ENCODE assay signal across 11 cellular contexts in genomic region chr5:42840279-42840678, GRCh38. TPM values are rescaled to one million over a fixed set of nuclear protein-coding genes. Genes with fewer than 3 reads are reported as not detected.
DNase-seq lines count a peak whose midpoint lies in the region; ATAC-seq, FAIRE-seq and TF ChIP-seq lines count a peak whose summit lies in the region.
"Had no signal": no experiment of that assay in that cellular context is flagged by ENCODE, and none has a peak within 500 bp of the region (broad histone marks: within the 10 kb centered on the region; RNA-seq: fewer than 3 reads in every experiment).

No MANE protein-coding gene starts in this region.

- FAIRE-seq in HTR-8/SVneo (lab: Jason Lieb, UNC) = peak; percentile 4

- ATAC-seq in body of pancreas (peak; percentile 47), GM21717 (IDR thresholded peaks at IDR 0.05; ENCODE audit: unreplicated experiment) (no peak)

- H3K36me3 ChIP-seq in body of pancreas (replicated peaks in 1 of 2; ENCODE audit: insufficient read depth in 1 of 2, low read depth in 2 of 2) = no peaks in the 10 kb centered on the region
- H3K36me3 ChIP-seq: Peyer's patch had no signal

- DNase-seq in HTR-8/SVneo (ENCODE audit: insufficient read length, low spot score) (peak; percentile 38), body of pancreas (peak; percentile 21 to 67 (median 36)), kidney tubule cell (ENCODE audit: low spot score) (peak; percentile 3), superior temporal gyrus (ENCODE audit: extremely low spot score) (peak; percentile 42), NCI-H187 (lab: John Stamatoyannopoulos, UW) (no peak), NCI-H510A (lab: John Stamatoyannopoulos, UW) (no peak), NCI-H748 treated with DMSO at 0.1 percent for 48 hours (lab: John Stamatoyannopoulos, UW) (no peak)
- DNase-seq: activated effector memory CD4-positive, alpha-beta T cell treated with Interleukin-2 at 50 U/mL for 16 hours; stimulated activated naive CD4-positive, alpha-beta T cell treated with Interleukin-2 at 50 U/mL for 16 hours had no signal

- TF ChIP-seq CTCF in body of pancreas (IDR thresholded peaks at IDR 0.05) = no peak

- intact Hi-C loops in body of pancreas (cut with DNase I) = no loop called here

- H3K27me3 ChIP-seq in body of pancreas = no peaks in the 10 kb centered on the region
- H3K27me3 ChIP-seq: Peyer's patch had no signal

- H3K27ac ChIP-seq in body of pancreas = peak overlapping the region in 1 of 4 donors; percentile 50

- H3K9me3 ChIP-seq in body of pancreas = no peaks in the 10 kb centered on the region
- H3K9me3 ChIP-seq: Peyer's patch had no signal

- H3K4me3 ChIP-seq in body of pancreas = no peak overlapping the region
- H3K4me3 ChIP-seq: Peyer's patch had no signal

- WGBS in body of pancreas, 2 donors = 23 to 24% methylated on average over 6 of the region's 6 CpGs

- peaks cover 23% of the 10 kb centered on the region for H3K4me1 ChIP-seq in body of pancreas
- H3K4me1 ChIP-seq: Peyer's patch had no signal

- no peak for TF ChIP-seq POLR2A in body of pancreas (IDR thresholded peaks at IDR 0.05)

RNA-seq across cellular contexts. Expression of gene SELENOP, which starts 28.6 kb away (rescaled TPM):
- total RNA-seq in body of pancreas = 100 to 1,000 TPM in 1 of 2 donors, 10 to 100 TPM in 1; 97.9 to 289 TPM

Comparison
In these comparisons a context has a peak if more than half of its experiments do, and no peak if none do; other contexts are left out.
1. DNase-seq: peak in HTR-8/SVneo (single experiment), body of pancreas (4 of 4), kidney tubule cell (single experiment) and superior temporal gyrus (single experiment); none in NCI-H187 (0 of 2), NCI-H510A (single experiment) and NCI-H748 treated with DMSO at 0.1 percent for 48 hours (single experiment).